In the genomic region with DNA sequence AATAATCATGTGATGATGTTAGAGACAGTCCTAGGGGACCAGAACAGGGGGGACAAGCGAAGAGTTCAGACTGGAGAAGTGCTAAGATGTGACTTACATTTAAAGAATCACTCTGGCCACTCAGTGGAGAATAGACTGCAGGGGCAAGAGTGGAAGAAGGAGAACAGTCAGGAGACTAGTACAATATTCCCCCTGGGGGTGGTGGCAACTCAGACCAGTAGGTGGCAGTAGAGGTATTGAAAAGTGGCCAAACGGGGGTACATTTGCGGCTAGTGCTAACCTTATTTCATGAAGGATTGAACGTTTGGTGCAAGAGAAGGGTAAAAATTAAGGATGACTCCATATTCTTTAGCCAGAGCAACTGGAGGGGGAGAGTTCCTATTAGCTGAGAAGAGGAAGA, we compare ENCODE assay signal across 8 cellular contexts. TPM values are rescaled to one million over a fixed set of nuclear protein-coding genes. Genes with fewer than 3 reads are reported as not detected.
DNase-seq lines count a peak whose midpoint lies in the region; ATAC-seq and TF ChIP-seq lines count a peak whose summit lies in the region.

No MANE protein-coding gene starts in this region.

- no peaks in the 10 kb centered on the region for H3K36me3 ChIP-seq in KMS-11 (ENCODE audit: insufficient read depth)
- H3K36me3 ChIP-seq in RWPE2 (ENCODE audit: low read depth), result no peaks in the 10 kb centered on the region
- H3K36me3 ChIP-seq in heart left ventricle, result no peaks in the 10 kb centered on the region
- no peaks in the 10 kb centered on the region for H3K36me3 ChIP-seq in gastrocnemius medialis

- H3K4me3 ChIP-seq in KMS-11 (IDR thresholded peaks at IDR 0.05; ENCODE audit: insufficient read depth, low read depth, low read length) (no peak overlapping the region), RWPE2 (ENCODE audit: severe bottlenecking) (no peak overlapping the region), heart left ventricle (no peak overlapping the region), gastrocnemius medialis (no peak overlapping the region)

- H3K4me2 ChIP-seq in KMS-11, result no peak overlapping the region

- no peaks in the 10 kb centered on the region for H3K9me3 ChIP-seq in RWPE2 (ENCODE audit: severe bottlenecking)
- H3K9me3 ChIP-seq in heart left ventricle, result no peaks in the 10 kb centered on the region
- no peaks in the 10 kb centered on the region for H3K9me3 ChIP-seq in gastrocnemius medialis

- no peak overlapping the region for H3K9ac ChIP-seq in KMS-11

- peak; percentile 9 for DNase-seq in GF-D8 (lab: John Stamatoyannopoulos, UW)
- no peak for DNase-seq in RWPE2 (ENCODE audit: low spot score)
- DNase-seq in activated naive CD4-positive, alpha-beta T cell (lab: John Stamatoyannopoulos, UW), result peak; percentile 0 to 15 (median 4)
- DNase-seq in heart left ventricle, result peak in 3 of 5 donors; percentile 26 to 34 (median 33)
- peak in 1 of 2 donors; percentile 25 for DNase-seq in gastrocnemius medialis
- no peak for DNase-seq in NCI-H2029 treated with DMSO at 0.1 percent for 48 hours (lab: John Stamatoyannopoulos, UW)

- H3K27me3 ChIP-seq in KMS-11 (ENCODE audit: insufficient read depth, low read depth) (no peaks in the 10 kb centered on the region), RWPE2 (ENCODE audit: insufficient read depth, poor library complexity, severe bottlenecking) (no peaks in the 10 kb centered on the region), heart left ventricle (peaks cover 0 to 32% (median 0%) of the 10 kb centered on the region in 9 donors), gastrocnemius medialis (no peaks in the 10 kb centered on the region)

- peak; percentile 70 for TF ChIP-seq CTCF in KMS-11 (conservative IDR thresholded peaks at IDR 0.05; ENCODE audit: low read depth, low read length)
- peak; percentile 49 for TF ChIP-seq CTCF in RWPE2 (IDR thresholded peaks at IDR 0.05; ENCODE audit: poor library complexity, severe bottlenecking)
- TF ChIP-seq CTCF in heart left ventricle (IDR thresholded peaks at IDR 0.05), result peak; percentile 39 to 63 (median 56)
- peak in 4 of 5 experiments; percentile 25 to 63 (median 42) for TF ChIP-seq CTCF in gastrocnemius medialis (IDR thresholded peaks at IDR 0.05 in 4 of 5, conservative IDR thresholded peaks at IDR 0.05 in 1 of 5)

- H3K4me1 ChIP-seq in KMS-11 (ENCODE audit: low read depth, poor library complexity, severe bottlenecking), result peaks cover 5% of the 10 kb centered on the region
- H3K4me1 ChIP-seq in RWPE2 (ENCODE audit: insufficient read depth, poor library complexity, severe bottlenecking), result no peaks in the 10 kb centered on the region
- peaks cover 0 to 13% (median 0%) of the 10 kb centered on the region in 12 donors for H3K4me1 ChIP-seq in heart left ventricle
- H3K4me1 ChIP-seq in gastrocnemius medialis, result no peaks in the 10 kb centered on the region

- ATAC-seq in RWPE2 (ENCODE audit: low read depth), result 0 out of 3 replicates have a peak, but pooled peaks have one; percentile 36
- peak in 1 of 4 donors; percentile 36 for ATAC-seq in heart left ventricle
- no peak for ATAC-seq in gastrocnemius medialis
- no peak for ATAC-seq in GM18870 (IDR thresholded peaks at IDR 0.05; ENCODE audit: unreplicated experiment)

- in situ Hi-C loops in gastrocnemius medialis (cut with MboI; ENCODE audit: low sequenced_read_pairs in 4 of 4), result loop anchor here in 3 of 4 donors (10.0 to 25.0 kb wide), 3 partner anchors 161 to 177 kb away; a partner anchor contains a TSS

- intact Hi-C loops in heart left ventricle (cut with DNase I) (loop anchor here in 9 of 10 donors (1.0 to 10.0 kb wide), 8 partner anchors 64 to 157 kb away; no protein-coding TSS in a partner anchor), gastrocnemius medialis (cut with DNase I; ENCODE audit: low total_unique reads) (loop anchor here (1.0 to 10.0 kb wide), 5 partner anchors 67 to 1367 kb away; a partner anchor contains a TSS)

- H3K79me2 ChIP-seq in KMS-11 (ENCODE audit: insufficient read depth, low read depth), result no peaks in the 10 kb centered on the region

- TF ChIP-seq POLR2A in heart left ventricle (IDR thresholded peaks at IDR 0.05) (no peak), gastrocnemius medialis (IDR thresholded peaks at IDR 0.05) (no peak)

- no peaks in the 10 kb centered on the region for H4K20me1 ChIP-seq in KMS-11 (ENCODE audit: insufficient read depth)

- H3K27ac ChIP-seq in KMS-11 (no peak overlapping the region), RWPE2 (ENCODE audit: poor library complexity, severe bottlenecking) (no peak overlapping the region), heart left ventricle (no peak overlapping the region), gastrocnemius medialis (no peak overlapping the region)

- 11 to 19% (median 17%) methylated on average over 4 of the region's 4 CpGs for WGBS in heart left ventricle, 4 donors

- H2AFZ ChIP-seq in KMS-11 (ENCODE audit: low read depth), result no peak overlapping the region

RNA-seq across cellular contexts. Expression of a gene that starts 2.7 kb away (rescaled TPM):
- 1 to 10 TPM in 6 of 9 donors, under 1 TPM in 3; 0.47 to 2.8 (median 1.3) TPM for total RNA-seq in heart left ventricle
- 1 to 10 TPM in 1 of 2 donors, under 1 TPM in 1; 0.84 to 2.0 TPM for polyA plus RNA-seq in heart left ventricle
- 1 to 10 TPM in 2 of 4 donors, under 1 TPM in 2; 0.40 to 2.4 (median 0.82) TPM for total RNA-seq in gastrocnemius medialis

RNA-seq across cellular contexts. Expression of a gene that starts 4.7 kb away (rescaled TPM):
- total RNA-seq in heart left ventricle (10 to 100 TPM in 7 of 9 donors, 1 to 10 TPM in 2; 6.9 to 19.9 (median 12.0) TPM), gastrocnemius medialis (10 to 100 TPM in 3 of 4 donors, 1 to 10 TPM in 1; 9.4 to 20.2 (median 14.2) TPM)
- polyA plus RNA-seq in heart left ventricle, result 10 to 100 TPM in 1 of 2 donors, 1 to 10 TPM in 1; 9.9 to 11.3 TPM

Comparison
In these comparisons a context has a peak if more than half of its experiments do, and no peak if none do; other contexts are left out.
1. DNase-seq: peak in GF-D8 (single experiment), activated naive CD4-positive, alpha-beta T cell (4 of 4) and heart left ventricle (3 of 5); none in RWPE2 (single experiment) and NCI-H2029 treated with DMSO at 0.1 percent for 48 hours (single experiment).
2. Peak in every context shown above with its lines, with median percentiles within 50 percentile points of each other: CTCF ChIP-seq.